Comparison of ENCODE assay signal across 33 cellular contexts in genomic region chr18:39788395-39788794, GRCh38.
DNase-seq lines count a peak whose midpoint lies in the region; ATAC-seq, FAIRE-seq and TF ChIP-seq lines count a peak whose summit lies in the region.
"Had no signal": no experiment of that assay in that cellular context is flagged by ENCODE, and none has a peak within 500 bp of the region (broad histone marks: within the 10 kb centered on the region; RNA-seq: fewer than 3 reads in every experiment).

No MANE protein-coding gene starts in this region.

- peaks cover 28% of the 10 kb centered on the region for H3K4me1 ChIP-seq in keratinocyte (ENCODE audit: control insufficient read depth, extremely low read depth, insufficient read depth, low read length)
- H3K4me1 ChIP-seq: A549, ascending aorta, colonic mucosa, lower lobe of right lung had no signal

- H3K4me3 Mint-ChIP-seq in WTC11 = no peak overlapping the region
- H3K4me3 Mint-ChIP-seq: activated CD8-positive, alpha-beta memory T cell treated with anti-CD3 and anti-CD28 coated beads, Interleukin-2, amount 10 ng/mL, durations not matched to agents 7 days and 5 days; CD8-positive, alpha-beta T cell; nephron progenitor cell; stimulated activated memory B cell treated with anti-CD40 and anti-IgM and Interleukin-4, amounts not matched to agents 10 μg/mL and 1 μg/mL and 100 μg/mL, for 72 hours; T-helper 17 cell had no signal

- peak overlapping the region; percentile 30 for H3K27ac ChIP-seq in keratinocyte (ENCODE audit: control insufficient read depth, insufficient read depth, low read length)
- H3K27ac ChIP-seq: A549, ascending aorta, colonic mucosa, lower lobe of right lung, PC-9 had no signal

- H4K20me1 ChIP-seq in keratinocyte (ENCODE audit: control insufficient read depth, extremely low read depth, insufficient read depth, low read length) = no peaks in the 10 kb centered on the region

- no peaks in the 10 kb centered on the region for H3K9me3 Mint-ChIP-seq in WTC11
- H3K9me3 Mint-ChIP-seq: CD8-positive, alpha-beta T cell had no signal

- peaks cover 24% of the 10 kb centered on the region for H3K79me2 ChIP-seq in keratinocyte (ENCODE audit: control insufficient read depth, insufficient read depth, low read length)

- CTCF ChIA-PET in WTC11 (lab: Charles Lee) = no interaction called here

- H3K36me3 Mint-ChIP-seq in WTC11 = no peaks in the 10 kb centered on the region
- H3K36me3 Mint-ChIP-seq: activated CD8-positive, alpha-beta memory T cell treated with anti-CD3 and anti-CD28 coated beads, Interleukin-2, amount 10 ng/mL, durations not matched to agents 7 days and 5 days; CD8-positive, alpha-beta T cell; stimulated activated memory B cell treated with anti-CD40 and anti-IgM and Interleukin-4, amounts not matched to agents 10 μg/mL and 1 μg/mL and 100 μg/mL, for 72 hours had no signal

- H3K36me3 ChIP-seq in keratinocyte (ENCODE audit: control insufficient read depth in 2 of 2, extremely low read depth in 1 of 2, insufficient read depth in 2 of 2, low read length in 2 of 2) = no peaks in the 10 kb centered on the region
- H3K36me3 ChIP-seq: ascending aorta, colonic mucosa, lower lobe of right lung had no signal

- H3K4me1 Mint-ChIP-seq in WTC11 = peaks cover 67% of the 10 kb centered on the region
- H3K4me1 Mint-ChIP-seq: activated CD8-positive, alpha-beta memory T cell treated with anti-CD3 and anti-CD28 coated beads, Interleukin-2, amount 10 ng/mL, durations not matched to agents 7 days and 5 days; stimulated activated memory B cell treated with anti-CD40 and anti-IgM and Interleukin-4, amounts not matched to agents 10 μg/mL and 1 μg/mL and 100 μg/mL, for 72 hours; T-helper 17 cell had no signal

- ATAC-seq in WTC11 (no peak), left ventricle myocardium superior (no peak), GM19395 (IDR thresholded peaks at IDR 0.05; ENCODE audit: unreplicated experiment) (no peak)
- ATAC-seq: A549; activated CD4-positive, CD25-positive, alpha-beta regulatory T cell treated with anti-CD3 and anti-CD28 coated beads, Interleukin-2, amount 50 U/mL, for 24 hours; activated CD8-positive, alpha-beta memory T cell treated with anti-CD3 and anti-CD28 coated beads, Interleukin-2, amount 10 ng/mL, durations not matched to agents 7 days and 5 days; CD8-positive, alpha-beta T cell; HCT116; lower lobe of right lung; stimulated activated memory B cell treated with anti-CD40 and anti-IgM and Interleukin-4, amounts not matched to agents 10 μg/mL and 1 μg/mL and 100 μg/mL, for 72 hours; T-helper 17 cell had no signal

- H3K4me2 ChIP-seq in keratinocyte (ENCODE audit: control insufficient read depth, extremely low read depth, insufficient read depth, low read depth, low read length) = peak overlapping the region; percentile 47
- H3K4me2 ChIP-seq: A549, PC-9 had no signal

- no peaks in the 10 kb centered on the region for H3K27me3 ChIP-seq in keratinocyte (ENCODE audit: control insufficient read depth, extremely low read depth, insufficient read depth, low read length)
- H3K27me3 ChIP-seq: ascending aorta, colonic mucosa had no signal

- H3K9ac ChIP-seq in keratinocyte (ENCODE audit: control insufficient read depth, extremely low read depth, insufficient read depth, low read length) = no peak overlapping the region

- H3K9me1 ChIP-seq in keratinocyte (ENCODE audit: control insufficient read depth, extremely low read depth, insufficient read depth, low read length) = no peaks in the 10 kb centered on the region

- H3K27me3 Mint-ChIP-seq in WTC11 (ENCODE audit: low read depth) = no peaks in the 10 kb centered on the region
- H3K27me3 Mint-ChIP-seq: activated CD8-positive, alpha-beta memory T cell treated with anti-CD3 and anti-CD28 coated beads, Interleukin-2, amount 10 ng/mL, durations not matched to agents 7 days and 5 days; stimulated activated memory B cell treated with anti-CD40 and anti-IgM and Interleukin-4, amounts not matched to agents 10 μg/mL and 1 μg/mL and 100 μg/mL, for 72 hours; T-helper 17 cell had no signal

- H3K27ac Mint-ChIP-seq in WTC11 = peak overlapping the region; percentile 46; the same call in 1 of the 2 replicates
- H3K27ac Mint-ChIP-seq: activated CD8-positive, alpha-beta memory T cell treated with anti-CD3 and anti-CD28 coated beads, Interleukin-2, amount 10 ng/mL, durations not matched to agents 7 days and 5 days; CD8-positive, alpha-beta T cell; stimulated activated memory B cell treated with anti-CD40 and anti-IgM and Interleukin-4, amounts not matched to agents 10 μg/mL and 1 μg/mL and 100 μg/mL, for 72 hours; T-helper 17 cell had no signal

- intact Hi-C loops in left ventricle myocardium superior (cut with micrococcal nuclease) = no loop called here

- in situ Hi-C loops in ACHN (cut with HindIII; ENCODE audit: low pct_ligation_motif_present, low pct_unique_long_range_greater_than_20kb, low sequenced_read_pairs) = no loop called here

- no peaks in the 10 kb centered on the region for H3K9me3 ChIP-seq in keratinocyte (ENCODE audit: control insufficient read depth, low read depth, low read length)
- H3K9me3 ChIP-seq: A549, ascending aorta, colonic mucosa, lower lobe of right lung had no signal

- H3K4me3 ChIP-seq in keratinocyte (ENCODE audit: control insufficient read depth in 2 of 3, extremely low read depth in 1 of 3, insufficient read depth in 2 of 3, low read depth in 1 of 3, low read length in 3 of 3) = no peak overlapping the region
- H3K4me3 ChIP-seq: A549, ascending aorta, colonic mucosa, lower lobe of right lung, PC-9 had no signal

- peak; percentile 46 for FAIRE-seq in keratinocyte (lab: Jason Lieb, UNC)
- FAIRE-seq in D721Med (lab: Jason Lieb, UNC) = no peak
- FAIRE-seq: A549, GM12892, TTC549, urothelium cell line had no signal

- dilution Hi-C loops in keratinocyte (cut with MboI; ENCODE audit: extremely low pct_ligation_motif_present, low sequenced_read_pairs) = no loop called here

- H2AFZ ChIP-seq in keratinocyte (ENCODE audit: control insufficient read depth, low read length) = no peak overlapping the region
- H2AFZ ChIP-seq: PC-9 had no signal

- no peak for TF ChIP-seq CTCF in WTC11 (IDR thresholded peaks at IDR 0.05)
- TF ChIP-seq CTCF in keratinocyte (optimal IDR thresholded peaks at IDR 0.05 in 1 of 3, IDR thresholded peaks at IDR 0.05 in 1 of 3, conservative IDR thresholded peaks at IDR 0.05 in 1 of 3; ENCODE audit: extremely low read depth in 1 of 3, insufficient read depth in 2 of 3, low read length in 3 of 3) = no peak
- no peak for TF ChIP-seq CTCF in D721Med (IDR thresholded peaks at IDR 0.05; ENCODE audit: insufficient read depth, missing control alignments)

- POLR2A ChIA-PET in WTC11 (lab: Charles Lee) = no interaction called here

- DNase-seq in EH (ENCODE audit: low read depth) (peak; percentile 44), HT1080 (ENCODE audit: low read depth) (peak; percentile 18), WTC11 (ENCODE audit: low spot score) (no peak), keratinocyte (ENCODE audit: low read depth, low spot score) (peak; percentile 45), left ventricle myocardium superior (no peak), D721Med (ENCODE audit: insufficient read length, low spot score) (no peak), ACHN (no peak)
- DNase-seq: activated CD4-positive, alpha-beta T cell treated with anti-CD3 and anti-CD28 coated beads, Interleukin-2, amount 50 U/mL, for 4 hours; activated CD8-positive, alpha-beta memory T cell treated with anti-CD3 and anti-CD28 coated beads, Interleukin-2, amount 10 ng/mL, durations not matched to agents 7 days and 5 days; activated T-cell treated with anti-CD3 and anti-CD28 coated beads, Interleukin-2, amount 50 U/mL, for 48 hours; CD8-positive, alpha-beta T cell; colonic mucosa; effector CD4-positive, alpha-beta T cell; erythroblast; head of caudate nucleus; lower lobe of right lung; NCI-H1092; NCI-H1694; NCI-H524 treated with DMSO at 0.1 percent for 48 hours; nephron progenitor cell; NK-92 treated with Interleukin-12 subunit alpha and Interleukin-12 subunit beta, amount 100 ng/mL, for 24 hours; PC-9; SHP77; T-helper 17 cell had no signal

TF ChIP-seq in WTC11, 78 proteins besides CTCF, POLR2A, EP300 and RAD21 (continues in another document):
- no peak for TF ChIP-seq TCF7 (CRISPR knock-in tag; IDR thresholded peaks at IDR 0.05; ENCODE audit: low read depth)
- TF ChIP-seq, protein P1, sequence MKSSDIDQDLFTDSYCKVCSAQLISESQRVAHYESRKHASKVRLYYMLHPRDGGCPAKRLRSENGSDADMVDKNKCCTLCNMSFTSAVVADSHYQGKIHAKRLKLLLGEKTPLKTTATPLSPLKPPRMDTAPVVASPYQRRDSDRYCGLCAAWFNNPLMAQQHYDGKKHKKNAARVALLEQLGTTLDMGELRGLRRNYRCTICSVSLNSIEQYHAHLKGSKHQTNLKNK (CRISPR knock-in tag; IDR thresholded peaks at IDR 0.05) = no peak
- TF ChIP-seq, protein P2, sequence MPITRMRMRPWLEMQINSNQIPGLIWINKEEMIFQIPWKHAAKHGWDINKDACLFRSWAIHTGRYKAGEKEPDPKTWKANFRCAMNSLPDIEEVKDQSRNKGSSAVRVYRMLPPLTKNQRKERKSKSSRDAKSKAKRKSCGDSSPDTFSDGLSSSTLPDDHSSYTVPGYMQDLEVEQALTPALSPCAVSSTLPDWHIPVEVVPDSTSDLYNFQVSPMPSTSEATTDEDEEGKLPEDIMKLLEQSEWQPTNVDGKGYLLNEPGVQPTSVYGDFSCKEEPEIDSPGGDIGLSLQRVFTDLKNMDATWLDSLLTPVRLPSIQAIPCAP (CRISPR knock-in tag; IDR thresholded peaks at IDR 0.05) = no peak
- TF ChIP-seq, protein P3, sequence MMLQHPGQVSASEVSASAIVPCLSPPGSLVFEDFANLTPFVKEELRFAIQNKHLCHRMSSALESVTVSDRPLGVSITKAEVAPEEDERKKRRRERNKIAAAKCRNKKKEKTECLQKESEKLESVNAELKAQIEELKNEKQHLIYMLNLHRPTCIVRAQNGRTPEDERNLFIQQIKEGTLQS (CRISPR knock-in tag; conservative IDR thresholded peaks at IDR 0.05) = no peak
- no peak for TF ChIP-seq RELA (CRISPR knock-in tag; IDR thresholded peaks at IDR 0.05; ENCODE audit: borderline replicate concordance)
- TF ChIP-seq SOX15 (CRISPR knock-in tag; IDR thresholded peaks at IDR 0.05) = no peak
- no peak for TF ChIP-seq HMGXB4 (CRISPR knock-in tag; IDR thresholded peaks at IDR 0.05)
- no peak for TF ChIP-seq ESRRA (CRISPR knock-in tag; IDR thresholded peaks at IDR 0.05; ENCODE audit: borderline replicate concordance)

Comparison
In these comparisons a context has a peak if more than half of its experiments do, and no peak if none do; other contexts are left out.
1. DNase-seq: peak in EH (single experiment), HT1080 (single experiment) and keratinocyte (single experiment); none in WTC11 (single experiment), left ventricle myocardium superior (single experiment), D721Med (single experiment) and ACHN (single experiment).